In genomic region chr9:110257097-110257955, GRCh38 we compare ENCODE assay signal across 1 cellular context.
TF ChIP-seq lines count a peak whose summit lies in the region.

No MANE protein-coding gene starts in this region.

TF ChIP-seq in WTC11, 78 proteins besides CTCF, POLR2A, EP300 and RAD21 (continued from another document):
- no peak for TF ChIP-seq IRF1 (CRISPR knock-in tag; IDR thresholded peaks at IDR 0.05)
- no peak for TF ChIP-seq RELA (CRISPR knock-in tag; IDR thresholded peaks at IDR 0.05; ENCODE audit: borderline replicate concordance)
- TF ChIP-seq CREM (CRISPR knock-in tag; IDR thresholded peaks at IDR 0.05), result no peak
- no peak for TF ChIP-seq NR2C2 (CRISPR knock-in tag; IDR thresholded peaks at IDR 0.05)
- no peak for TF ChIP-seq SOX15 (CRISPR knock-in tag; IDR thresholded peaks at IDR 0.05)
- TF ChIP-seq GTF2I (CRISPR knock-in tag; conservative IDR thresholded peaks at IDR 0.05), result 0 out of 2 replicates have a peak, but pooled peaks have one; percentile 50
- no peak for TF ChIP-seq ATF6 (CRISPR knock-in tag; IDR thresholded peaks at IDR 0.05)
- TF ChIP-seq, protein P1, sequence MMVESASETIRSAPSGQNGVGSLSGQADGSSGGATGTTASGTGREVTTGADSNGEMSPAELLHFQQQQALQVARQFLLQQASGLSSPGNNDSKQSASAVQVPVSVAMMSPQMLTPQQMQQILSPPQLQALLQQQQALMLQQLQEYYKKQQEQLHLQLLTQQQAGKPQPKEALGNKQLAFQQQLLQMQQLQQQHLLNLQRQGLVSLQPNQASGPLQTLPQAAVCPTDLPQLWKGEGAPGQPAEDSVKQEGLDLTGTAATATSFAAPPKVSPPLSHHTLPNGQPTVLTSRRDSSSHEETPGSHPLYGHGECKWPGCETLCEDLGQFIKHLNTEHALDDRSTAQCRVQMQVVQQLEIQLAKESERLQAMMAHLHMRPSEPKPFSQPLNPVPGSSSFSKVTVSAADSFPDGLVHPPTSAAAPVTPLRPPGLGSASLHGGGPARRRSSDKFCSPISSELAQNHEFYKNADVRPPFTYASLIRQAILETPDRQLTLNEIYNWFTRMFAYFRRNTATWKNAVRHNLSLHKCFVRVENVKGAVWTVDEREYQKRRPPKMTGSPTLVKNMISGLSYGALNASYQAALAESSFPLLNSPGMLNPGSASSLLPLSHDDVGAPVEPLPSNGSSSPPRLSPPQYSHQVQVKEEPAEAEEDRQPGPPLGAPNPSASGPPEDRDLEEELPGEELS (CRISPR knock-in tag; IDR thresholded peaks at IDR 0.05), result no peak
- TF ChIP-seq RORB (CRISPR knock-in tag; IDR thresholded peaks at IDR 0.05), result no peak
- TF ChIP-seq GRHL2 (CRISPR knock-in tag; IDR thresholded peaks at IDR 0.05; ENCODE audit: insufficient replicate concordance, severe bottlenecking), result no peak
- TF ChIP-seq, protein P2, sequence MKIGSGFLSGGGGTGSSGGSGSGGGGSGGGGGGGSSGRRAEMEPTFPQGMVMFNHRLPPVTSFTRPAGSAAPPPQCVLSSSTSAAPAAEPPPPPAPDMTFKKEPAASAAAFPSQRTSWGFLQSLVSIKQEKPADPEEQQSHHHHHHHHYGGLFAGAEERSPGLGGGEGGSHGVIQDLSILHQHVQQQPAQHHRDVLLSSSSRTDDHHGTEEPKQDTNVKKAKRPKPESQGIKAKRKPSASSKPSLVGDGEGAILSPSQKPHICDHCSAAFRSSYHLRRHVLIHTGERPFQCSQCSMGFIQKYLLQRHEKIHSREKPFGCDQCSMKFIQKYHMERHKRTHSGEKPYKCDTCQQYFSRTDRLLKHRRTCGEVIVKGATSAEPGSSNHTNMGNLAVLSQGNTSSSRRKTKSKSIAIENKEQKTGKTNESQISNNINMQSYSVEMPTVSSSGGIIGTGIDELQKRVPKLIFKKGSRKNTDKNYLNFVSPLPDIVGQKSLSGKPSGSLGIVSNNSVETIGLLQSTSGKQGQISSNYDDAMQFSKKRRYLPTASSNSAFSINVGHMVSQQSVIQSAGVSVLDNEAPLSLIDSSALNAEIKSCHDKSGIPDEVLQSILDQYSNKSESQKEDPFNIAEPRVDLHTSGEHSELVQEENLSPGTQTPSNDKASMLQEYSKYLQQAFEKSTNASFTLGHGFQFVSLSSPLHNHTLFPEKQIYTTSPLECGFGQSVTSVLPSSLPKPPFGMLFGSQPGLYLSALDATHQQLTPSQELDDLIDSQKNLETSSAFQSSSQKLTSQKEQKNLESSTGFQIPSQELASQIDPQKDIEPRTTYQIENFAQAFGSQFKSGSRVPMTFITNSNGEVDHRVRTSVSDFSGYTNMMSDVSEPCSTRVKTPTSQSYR (CRISPR knock-in tag; IDR thresholded peaks at IDR 0.05), result no peak
- TF ChIP-seq, protein P3, sequence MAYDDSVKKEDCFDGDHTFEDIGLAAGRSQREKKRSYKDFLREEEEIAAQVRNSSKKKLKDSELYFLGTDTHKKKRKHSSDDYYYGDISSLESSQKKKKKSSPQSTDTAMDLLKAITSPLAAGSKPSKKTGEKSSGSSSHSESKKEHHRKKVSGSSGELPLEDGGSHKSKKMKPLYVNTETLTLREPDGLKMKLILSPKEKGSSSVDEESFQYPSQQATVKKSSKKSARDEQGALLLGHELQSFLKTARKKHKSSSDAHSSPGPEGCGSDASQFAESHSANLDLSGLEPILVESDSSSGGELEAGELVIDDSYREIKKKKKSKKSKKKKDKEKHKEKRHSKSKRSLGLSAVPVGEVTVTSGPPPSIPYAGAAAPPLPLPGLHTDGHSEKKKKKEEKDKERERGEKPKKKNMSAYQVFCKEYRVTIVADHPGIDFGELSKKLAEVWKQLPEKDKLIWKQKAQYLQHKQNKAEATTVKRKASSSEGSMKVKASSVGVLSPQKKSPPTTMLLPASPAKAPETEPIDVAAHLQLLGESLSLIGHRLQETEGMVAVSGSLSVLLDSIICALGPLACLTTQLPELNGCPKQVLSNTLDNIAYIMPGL (CRISPR knock-in tag; IDR thresholded peaks at IDR 0.05), result 0 out of 2 replicates have a peak, but pooled peaks have one; percentile 27
- TF ChIP-seq NFE2L1 (CRISPR knock-in tag; IDR thresholded peaks at IDR 0.05), result peak; percentile 46
- 0 out of 2 replicates have a peak, but pooled peaks have one; percentile 42 for TF ChIP-seq KAT7 (CRISPR knock-in tag; IDR thresholded peaks at IDR 0.05; ENCODE audit: borderline replicate concordance)
